In genomic region chr10:53664620-53665019, GRCh38 we compare ENCODE assay signal across 1 cellular context.
TF ChIP-seq lines count a peak whose summit lies in the region.

No MANE protein-coding gene starts in this region.

TF ChIP-seq in GM23338, 12 proteins besides CTCF, POLR2A, EP300 and RAD21 (continued from another document):
- no peak for TF ChIP-seq ZNF462 (CRISPR knock-in tag; IDR thresholded peaks at IDR 0.05)
- TF ChIP-seq ZNF114 (CRISPR knock-in tag; IDR thresholded peaks at IDR 0.05) = no peak
